23 cellular contexts compared by ENCODE assay signal in the genomic region with DNA sequence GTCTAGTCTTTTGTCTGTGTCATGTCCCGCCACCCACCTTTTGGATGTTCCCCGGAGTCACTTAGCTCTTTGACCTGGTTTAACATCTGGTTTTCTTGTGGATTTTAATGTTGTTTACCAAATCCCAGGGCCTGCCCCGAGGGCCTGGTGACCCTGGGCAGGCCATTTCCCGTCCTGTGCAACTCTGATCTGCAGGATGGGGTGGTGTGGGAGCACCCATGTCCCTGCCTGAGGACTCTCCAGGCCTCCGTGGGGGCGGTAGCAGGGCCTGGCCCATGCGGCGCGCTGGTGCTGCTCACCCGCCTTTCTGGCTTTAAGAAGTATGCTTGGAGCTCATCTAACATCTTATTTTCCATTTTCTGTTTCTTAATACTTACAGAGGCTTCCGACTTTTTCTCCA. TPM values are rescaled to one million over a fixed set of nuclear protein-coding genes. Genes with fewer than 3 reads are reported as not detected.
A peak's percentile ranks its signal among the peaks of the same experiment; 100 is the strongest.
DNase-seq lines count a peak whose midpoint lies in the region; ATAC-seq and TF ChIP-seq lines count a peak whose summit lies in the region.
"Had no signal": no experiment of that assay in that cellular context is flagged by ENCODE, and none has a peak within 500 bp of the region (broad histone marks: within the 10 kb centered on the region; RNA-seq: fewer than 3 reads in every experiment).

No MANE protein-coding gene starts in this region.

- H4K91ac ChIP-seq in IMR-90 (ENCODE audit: insufficient read depth, low read depth, low read length): no peak overlapping the region

- peak overlapping the region; percentile 32; the same call in 1 of the 2 replicates for H2BK20ac ChIP-seq in IMR-90 (ENCODE audit: low read depth, low read length)

- H3K27me3 ChIP-seq in IMR-90 (ENCODE audit: control insufficient read depth, insufficient read depth, low read length) (no peaks in the 10 kb centered on the region), esophagus muscularis mucosa (no peaks in the 10 kb centered on the region), rectal smooth muscle tissue (ENCODE audit: control insufficient read depth, insufficient read depth, low read length) (no peaks in the 10 kb centered on the region), SJCRH30 (peaks cover 7% of the 10 kb centered on the region; the same call in 1 of the 2 replicates)
- H3K27me3 ChIP-seq: body of pancreas, stomach, tibial nerve had no signal

- no peak overlapping the region for H2BK120ac ChIP-seq in IMR-90 (ENCODE audit: low read depth, low read length)

- TF ChIP-seq RAD21 in IMR-90 (IDR thresholded peaks at IDR 0.05; ENCODE audit: low read length): no peak

- H2BK5ac ChIP-seq in IMR-90 (ENCODE audit: low read depth, low read length, poor library complexity, severe bottlenecking): no peak overlapping the region

- H4K8ac ChIP-seq in IMR-90 (ENCODE audit: low read depth in 2 of 2, low read length in 2 of 2): no peak overlapping the region

- H3K23ac ChIP-seq in IMR-90 (ENCODE audit: low read depth, low read length): no peak overlapping the region

- no peaks in the 10 kb centered on the region for H4K20me1 ChIP-seq in IMR-90 (ENCODE audit: insufficient read depth, low read length)

- TF ChIP-seq POLR2A in IMR-90 (IDR thresholded peaks at IDR 0.05; ENCODE audit: low read depth, low read length) (no peak), esophagus muscularis mucosa (IDR thresholded peaks at IDR 0.05; ENCODE audit: low read depth) (no peak)

- H3K4me1 ChIP-seq in IMR-90 (ENCODE audit: control insufficient read depth, insufficient read depth, low read length) (peaks cover 35% of the 10 kb centered on the region), esophagus muscularis mucosa (peaks cover 66 to 100% (median 92%) of the 10 kb centered on the region in 4 donors), rectal smooth muscle tissue (ENCODE audit: control insufficient read depth, insufficient read depth, low read length) (peaks cover 81% of the 10 kb centered on the region), SJCRH30 (peaks cover 14% of the 10 kb centered on the region)

- H3K18ac ChIP-seq in IMR-90 (ENCODE audit: low read depth, low read length): no peak overlapping the region

- CTCF ChIA-PET in IMR-90 (lab: Yijun Ruan, JAX): no interaction called here

- DNase-seq in IMR-90 (no peak), esophagus muscularis mucosa (ENCODE audit: extremely low spot score) (no peak), RKO (ENCODE audit: low spot score) (no peak), SJCRH30 (no peak), DMS53 treated with DMSO at 0.1 percent for 48 hours (lab: John Stamatoyannopoulos, UW; ENCODE audit: unreplicated experiment) (no peak)
- DNase-seq: body of pancreas; DMS79 treated with DMSO at 0.1 percent for 48 hours; GF-D8; H7; kidney glomerular epithelial cell; mammary epithelial cell; NCI-H1105; NCI-H1930; NK-92 treated with Interleukin-12 subunit alpha and Interleukin-12 subunit beta, amount 100 ng/mL, for 24 hours; PC-9; stomach had no signal

- H3K4me2 ChIP-seq in IMR-90 (ENCODE audit: low read depth, low read length): no peak overlapping the region
- H3K4me2 ChIP-seq: PC-9 had no signal

- in situ Hi-C loops in IMR-90 (cut with MboI; ENCODE audit: low sequenced_read_pairs): no loop called here

- H3K4ac ChIP-seq in IMR-90 (ENCODE audit: low read depth, low read length): no peak overlapping the region

- no peak overlapping the region for H3K4me3 ChIP-seq in IMR-90 (ENCODE audit: insufficient read depth, low read depth, low read length)
- H3K4me3 ChIP-seq in esophagus muscularis mucosa: no peak overlapping the region
- H3K4me3 ChIP-seq in rectal smooth muscle tissue (ENCODE audit: low read length): no peak overlapping the region
- no peak overlapping the region for H3K4me3 ChIP-seq in SJCRH30
- H3K4me3 ChIP-seq: body of pancreas, PC-9, prostate gland, stomach, tibial nerve had no signal

- H3K27ac ChIP-seq in 22Rv1 (0 out of 2 replicates have a peak overlapping the region, but pooled peaks have one; percentile 4), IMR-90 (ENCODE audit: insufficient read depth, low read length) (no peak overlapping the region), esophagus muscularis mucosa (replicated peaks in 1 of 4) (peak overlapping the region; percentile 82 to 95 (median 93)), rectal smooth muscle tissue (ENCODE audit: low read depth, low read length) (peak overlapping the region; percentile 94), SJCRH30 (no peak overlapping the region)
- H3K27ac ChIP-seq: C4-2B, epithelial cell of prostate, PC-9, prostate gland had no signal

- no peak for ATAC-seq in IMR-90 (ENCODE audit: low read depth)
- ATAC-seq: activated CD4-positive, CD25-positive, alpha-beta regulatory T cell treated with anti-CD3 and anti-CD28 coated beads, Interleukin-2, amount 50 U/mL, for 24 hours; body of pancreas had no signal

- peak overlapping the region; percentile 54; the same call in 1 of the 2 replicates for H2AK5ac ChIP-seq in IMR-90 (ENCODE audit: low read depth, low read length)

- no peak overlapping the region for H3K14ac ChIP-seq in IMR-90 (replicated peaks; ENCODE audit: low read depth, low read length)

- dilution Hi-C loops in IMR-90 (cut with HindIII; ENCODE audit: low sequenced_read_pairs, unreplicated experiment): no loop called here

- no TSS peak for BruUV-seq in IMR-90 (replicated peaks; lab: Mats Ljungman, UMichigan)

- peaks cover 0 to 23% of the 10 kb centered on the region in 2 experiments; a peak in 2 of 4 replicates for H3K79me1 ChIP-seq in IMR-90 (ENCODE audit: low read depth in 1 of 2, low read length in 2 of 2)

- no peak overlapping the region for H3K56ac ChIP-seq in IMR-90 (ENCODE audit: extremely low read depth, insufficient read depth, low read length)

- no peak overlapping the region for H4K5ac ChIP-seq in IMR-90 (ENCODE audit: low read depth, low read length)

- no peak for TF ChIP-seq EP300 in esophagus muscularis mucosa (IDR thresholded peaks at IDR 0.05)

- POLR2A ChIA-PET in IMR-90 (lab: Charles Lee; ENCODE audit: unreplicated experiment): no interaction called here

- H2AK9ac ChIP-seq in IMR-90 (replicated peaks; ENCODE audit: low read depth, low read length, poor library complexity): peak overlapping the region; percentile 31

- H3K9me3 ChIP-seq in IMR-90 (ENCODE audit: control insufficient read depth, insufficient read depth, low read length) (no peaks in the 10 kb centered on the region), esophagus muscularis mucosa (no peaks in the 10 kb centered on the region), SJCRH30 (replicated peaks) (no peaks in the 10 kb centered on the region)
- H3K9me3 ChIP-seq: body of pancreas, prostate gland, stomach, tibial nerve had no signal

- WGBS in IMR-90 (ENCODE audit: extremely low coverage in 2 of 2, insufficient read length in 1 of 2), 2 experiments: 88% methylated on average over 3 of the region's 11 CpGs; no CpG with 5 or more reads in 1 of the 2 experiments
- WGBS in esophagus muscularis mucosa: 73% methylated on average over 11 of the region's 11 CpGs

- no peak overlapping the region for H2BK15ac ChIP-seq in IMR-90 (ENCODE audit: low read depth, low read length)

- TF ChIP-seq CTCF in 22Rv1 (IDR thresholded peaks at IDR 0.05) (no peak), IMR-90 (conservative IDR thresholded peaks at IDR 0.05; ENCODE audit: low read depth, low read length) (no peak), esophagus muscularis mucosa (IDR thresholded peaks at IDR 0.05) (no peak)

- intact Hi-C loops in IMR-90 (cut with micrococcal nuclease): no loop called here
- intact Hi-C loops in esophagus muscularis mucosa (cut with DNase I): no loop called here

- H3K36me3 ChIP-seq in IMR-90 (ENCODE audit: control insufficient read depth, insufficient read depth, low read length): no peaks in the 10 kb centered on the region
- no peaks in the 10 kb centered on the region for H3K36me3 ChIP-seq in esophagus muscularis mucosa
- H3K36me3 ChIP-seq in rectal smooth muscle tissue (ENCODE audit: control insufficient read depth, insufficient read depth, low read length): no peaks in the 10 kb centered on the region
- H3K36me3 ChIP-seq in SJCRH30: no peaks in the 10 kb centered on the region
- H3K36me3 ChIP-seq: prostate gland, stomach, tibial nerve had no signal

- H3K9ac ChIP-seq in IMR-90 (ENCODE audit: low read depth, low read length) (no peak overlapping the region), rectal smooth muscle tissue (ENCODE audit: low read length) (no peak overlapping the region)

- no peak overlapping the region for H2AFZ ChIP-seq in IMR-90 (replicated peaks; ENCODE audit: low read length, poor library complexity)
- H2AFZ ChIP-seq: PC-9 had no signal

- H3K9me1 ChIP-seq in IMR-90 (ENCODE audit: insufficient read depth, low read length): peaks cover 13% of the 10 kb centered on the region

TF ChIP-seq in IMR-90, 13 proteins besides CTCF, POLR2A, EP300 and RAD21 (continues in another document):
- no peak for TF ChIP-seq CEBPB (IDR thresholded peaks at IDR 0.05; ENCODE audit: low read depth, low read length)
- TF ChIP-seq SMC3 (IDR thresholded peaks at IDR 0.05; ENCODE audit: low read depth, low read length): no peak
- no peak for TF ChIP-seq MXI1 (IDR thresholded peaks at IDR 0.05; ENCODE audit: borderline replicate concordance, low read depth, low read length)
- TF ChIP-seq RFX5 (IDR thresholded peaks at IDR 0.05; ENCODE audit: low read depth, low read length): no peak
- no peak for TF ChIP-seq NFE2L2 (IDR thresholded peaks at IDR 0.05; ENCODE audit: low read depth, low read length)
- TF ChIP-seq, protein P1, sequence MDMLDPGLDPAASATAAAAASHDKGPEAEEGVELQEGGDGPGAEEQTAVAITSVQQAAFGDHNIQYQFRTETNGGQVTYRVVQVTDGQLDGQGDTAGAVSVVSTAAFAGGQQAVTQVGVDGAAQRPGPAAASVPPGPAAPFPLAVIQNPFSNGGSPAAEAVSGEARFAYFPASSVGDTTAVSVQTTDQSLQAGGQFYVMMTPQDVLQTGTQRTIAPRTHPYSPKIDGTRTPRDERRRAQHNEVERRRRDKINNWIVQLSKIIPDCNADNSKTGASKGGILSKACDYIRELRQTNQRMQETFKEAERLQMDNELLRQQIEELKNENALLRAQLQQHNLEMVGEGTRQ (IDR thresholded peaks at IDR 0.05; ENCODE audit: low read depth, low read length): no peak
- TF ChIP-seq FOS (IDR thresholded peaks at IDR 0.05; ENCODE audit: low read depth, low read length): no peak
- TF ChIP-seq MAFK (IDR thresholded peaks at IDR 0.05; ENCODE audit: low read depth, low read length): no peak
- TF ChIP-seq RCOR1 (IDR thresholded peaks at IDR 0.05; ENCODE audit: insufficient replicate concordance, low read length): no peak
- no peak for TF ChIP-seq CHD1 (IDR thresholded peaks at IDR 0.05; ENCODE audit: low read depth, low read length)
- no peak for TF ChIP-seq MAZ (IDR thresholded peaks at IDR 0.05; ENCODE audit: borderline replicate concordance, low read depth, low read length)

RNA-seq across cellular contexts. Expression of a gene that starts 10.7 kb away (rescaled TPM):
- total RNA-seq in IMR-90 (2012; rRNA removed) (15.8 and 19.2 TPM in 2 replicates), esophagus muscularis mucosa (100 to 1,000 TPM; 172 to 287 (median 231) TPM)
- polyA plus RNA-seq in IMR-90 (2012; rRNA removed): 77.1 and 100.0 TPM in 2 replicates
- polyA plus RNA-seq in IMR-90 (2012; cell fraction: cytosol; rRNA removed): 75.6 and 199 TPM in 2 replicates
- polyA plus RNA-seq in IMR-90 (2012; cell fraction: nucleus; rRNA removed; ENCODE audit: low replicate concordance): 18.0 and 50.4 TPM in 2 replicates
- total RNA-seq in SJCRH30 (2014; rRNA removed; shearing (Covaris generic)): not detected in 2 replicates

Comparison
In these comparisons a context has a peak if more than half of its experiments do, and no peak if none do; other contexts are left out.
1. H3K27ac ChIP-seq: peak in 22Rv1 (single experiment), esophagus muscularis mucosa (4 of 4) and rectal smooth muscle tissue (single experiment); none in IMR-90 (single experiment) and SJCRH30 (single experiment).
2. RNA of a gene that starts 10.7 kb away (total RNA-seq): 172 to 287 TPM in esophagus muscularis mucosa and 15.8 to 19.2 TPM in IMR-90; not detected in SJCRH30; every median in the first group is over 10 times any median in the second.